In genomic region chr12:75505706-75506312, GRCh38 we compare ENCODE assay signal across 8 cellular contexts. TPM values are rescaled to one million over a fixed set of nuclear protein-coding genes. Genes with fewer than 3 reads are reported as not detected.
DNase-seq lines count a peak whose midpoint lies in the region; ATAC-seq, FAIRE-seq and TF ChIP-seq lines count a peak whose summit lies in the region.

No MANE protein-coding gene starts in this region.

- FAIRE-seq in GM19239 (lab: Jason Lieb, UNC) = no peak

- no peak overlapping the region for H3K27ac Mint-ChIP-seq in nephron progenitor cell
- H3K27ac Mint-ChIP-seq in GM23338 = no peak overlapping the region

- no peaks in the 10 kb centered on the region for H3K9me3 Mint-ChIP-seq in nephron progenitor cell
- no peaks in the 10 kb centered on the region for H3K9me3 Mint-ChIP-seq in GM23338

- no peaks in the 10 kb centered on the region for H3K9me2 ChIP-seq in GM23338 (ENCODE audit: insufficient read depth)

- H3K79me2 ChIP-seq in GM23338 (replicated peaks; ENCODE audit: insufficient read depth) = peaks cover 56% of the 10 kb centered on the region

- no peak overlapping the region for H3K4me2 ChIP-seq in GM23338

- no peaks in the 10 kb centered on the region for H3F3A ChIP-seq in GM23338 (replicated peaks; ENCODE audit: low read depth)

- H3K27me3 Mint-ChIP-seq in nephron progenitor cell (ENCODE audit: low read depth, poor library complexity) = no peaks in the 10 kb centered on the region
- H3K27me3 Mint-ChIP-seq in GM23338 (ENCODE audit: insufficient read depth, low read depth, poor library complexity) = no peaks in the 10 kb centered on the region

- H4K20me1 ChIP-seq in GM23338 (replicated peaks; ENCODE audit: insufficient read depth) = 0 out of 2 replicates have a peak, but pooled peaks cover 2% of the 10 kb centered on the region

- H3K4me1 ChIP-seq in breast epithelium = peaks cover 0 to 8% of the 10 kb centered on the region in 2 donors
- H3K4me1 ChIP-seq in GM23338 (ENCODE audit: insufficient read depth) = peaks cover 7% of the 10 kb centered on the region; the same call in 1 of the 2 replicates

- no peaks in the 10 kb centered on the region for H3K27me3 ChIP-seq in breast epithelium
- no peaks in the 10 kb centered on the region for H3K27me3 ChIP-seq in GM23338 (ENCODE audit: insufficient read depth)

- H3K27ac ChIP-seq in breast epithelium (no peak overlapping the region), GM23338 (ENCODE audit: low read depth) (no peak overlapping the region)

- no peak for ATAC-seq in GM23338

- no peaks in the 10 kb centered on the region for H3K9me3 ChIP-seq in breast epithelium

- peaks cover 24% of the 10 kb centered on the region for H3K4me1 Mint-ChIP-seq in nephron progenitor cell
- peaks cover 7% of the 10 kb centered on the region; the same call in 2 of the 3 replicates for H3K4me1 Mint-ChIP-seq in GM23338

- TF ChIP-seq POLR2A in breast epithelium (IDR thresholded peaks at IDR 0.05) = no peak

- TF ChIP-seq CTCF in breast epithelium (IDR thresholded peaks at IDR 0.05) = peak in 2 of 3 donors; percentile 40 to 47
- peak; percentile 61 for TF ChIP-seq CTCF in nephron progenitor cell (IDR thresholded peaks at IDR 0.05)
- peak in 1 of 2 experiments; percentile 71; a peak in 3 of 4 replicates for TF ChIP-seq CTCF in GM23338 (conservative IDR thresholded peaks at IDR 0.05; ENCODE audit: low read depth in 2 of 2)

- intact Hi-C loops in breast epithelium (cut with DNase I; ENCODE audit: low total_unique reads) = no loop called here

- H3K36me3 Mint-ChIP-seq in nephron progenitor cell (ENCODE audit: low read depth) (peaks cover 23% of the 10 kb centered on the region), GM23338 (ENCODE audit: low read depth) (peaks cover 20% of the 10 kb centered on the region)

- no peak overlapping the region for H2AFZ ChIP-seq in GM23338

- no peak overlapping the region for H3K4me3 Mint-ChIP-seq in nephron progenitor cell
- no peak overlapping the region for H3K4me3 Mint-ChIP-seq in GM23338

- DNase-seq in NCI-H2171 treated with DMSO at 0.1 percent for 48 hours (lab: John Stamatoyannopoulos, UW) (peak; percentile 25), NCI-H2171 (lab: John Stamatoyannopoulos, UW) (no peak), KG1 (lab: John Stamatoyannopoulos, UW) (peak; percentile 25), breast epithelium (ENCODE audit: low spot score in 2 of 2) (no peak), nephron progenitor cell (no peak), GM23338 (ENCODE audit: low spot score) (no peak), NCI-H526 (lab: John Stamatoyannopoulos, UW) (no peak), GM19239 (ENCODE audit: insufficient read length, low spot score) (no peak)

- H3K4me3 ChIP-seq in breast epithelium = no peak overlapping the region
- no peak overlapping the region for H3K4me3 ChIP-seq in GM23338

- no peaks in the 10 kb centered on the region for H3K36me3 ChIP-seq in breast epithelium
- H3K36me3 ChIP-seq in GM23338 (ENCODE audit: insufficient read depth) = peaks cover 37% of the 10 kb centered on the region

TF ChIP-seq in GM23338, 12 proteins besides CTCF, POLR2A, EP300 and RAD21 (continues in another document):
- TF ChIP-seq ZNF114 (CRISPR knock-in tag; IDR thresholded peaks at IDR 0.05) = no peak
- TF ChIP-seq CREB1 (CRISPR knock-in tag; IDR thresholded peaks at IDR 0.05; ENCODE audit: low read depth) = no peak
- TF ChIP-seq JUNB (IDR thresholded peaks at IDR 0.05; ENCODE audit: unreplicated experiment) = no peak
- no peak for TF ChIP-seq ZNF462 (CRISPR knock-in tag; IDR thresholded peaks at IDR 0.05)
- TF ChIP-seq EZH2 (IDR thresholded peaks at IDR 0.05; ENCODE audit: low read depth, unreplicated experiment) = no peak
- TF ChIP-seq ETS1 (IDR thresholded peaks at IDR 0.05) = no peak
- TF ChIP-seq POLR2AphosphoS5 (IDR thresholded peaks at IDR 0.05; ENCODE audit: low read depth) = no peak
- TF ChIP-seq ZNF331 (CRISPR knock-in tag; IDR thresholded peaks at IDR 0.05; ENCODE audit: low read depth) = no peak

RNA-seq across cellular contexts. Expression of gene KRR1, which starts 5.6 kb away (rescaled TPM):
- total RNA-seq in breast epithelium = 10 to 100 TPM; 34.1 to 56.9 (median 36.4) TPM
- 37.4 and 55.7 TPM in 2 replicates for total RNA-seq in GM23338 (2014; rRNA removed; shearing (Covaris generic))
- 113 and 120 TPM in 2 replicates for polyA plus RNA-seq in GM23338 (2016; fragmentation: Nextera tagmentation; extraction: Ambion mirVana)

RNA-seq across cellular contexts. Expression of gene GLIPR1, which starts 25.3 kb away (rescaled TPM):
- total RNA-seq in breast epithelium = 10 to 100 TPM; 12.1 to 23.0 (median 17.0) TPM
- total RNA-seq in GM23338 (2014; rRNA removed; shearing (Covaris generic)) = 0.03 and 0.04 TPM in 2 replicates
- 4.8 and 6.1 TPM in 2 replicates for polyA plus RNA-seq in GM23338 (2016; fragmentation: Nextera tagmentation; extraction: Ambion mirVana)

Comparison
In these comparisons a context has a peak if more than half of its experiments do, and no peak if none do; other contexts are left out.
1. DNase-seq: peak in NCI-H2171 treated with DMSO at 0.1 percent for 48 hours (single experiment) and KG1 (single experiment); none in NCI-H2171 (single experiment), breast epithelium (0 of 2), nephron progenitor cell (single experiment), GM23338 (single experiment), NCI-H526 (0 of 2) and GM19239 (single experiment).
2. RNA of gene GLIPR1, which starts 25.3 kb away (total RNA-seq): 12.1 to 23.0 TPM in breast epithelium; 0.03 to 0.04 TPM in GM23338; every median in the first group is over 10 times any median in the second.